Comparison of ENCODE assay signal across 10 cellular contexts in the genomic region with DNA sequence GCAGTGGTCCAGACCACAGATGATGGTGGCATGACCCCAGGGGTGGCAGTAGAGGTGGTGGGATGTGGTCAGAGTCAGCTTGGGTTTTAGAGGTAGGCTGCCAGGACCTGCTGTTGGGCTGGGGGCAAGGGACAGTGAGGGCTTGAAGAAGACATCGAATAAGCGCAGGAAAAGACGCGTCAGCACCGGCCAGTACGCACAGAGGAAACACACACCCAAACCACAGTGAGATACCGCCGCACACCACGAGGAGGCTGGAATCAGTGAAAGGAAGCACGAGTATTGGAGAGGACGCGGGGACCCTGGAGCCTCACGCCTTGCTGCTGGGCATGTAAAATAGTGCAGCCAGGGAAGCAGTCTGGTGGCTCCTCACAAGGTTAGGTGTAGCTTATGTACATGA. TPM values are rescaled to one million over a fixed set of nuclear protein-coding genes. Genes with fewer than 3 reads are reported as not detected.
DNase-seq lines count a peak whose midpoint lies in the region; TF ChIP-seq lines count a peak whose summit lies in the region.
"Had no signal": no experiment of that assay in that cellular context is flagged by ENCODE, and none has a peak within 500 bp of the region (broad histone marks: within the 10 kb centered on the region; RNA-seq: fewer than 3 reads in every experiment).

No MANE protein-coding gene starts in this region.

- H3K4me3 Mint-ChIP-seq in brain, result peak overlapping the region in 3 of 5 experiments; percentile 60 to 74 (median 68)

- H3K4me1 Mint-ChIP-seq in brain, result peaks cover 62% of the 10 kb centered on the region

- no peaks in the 10 kb centered on the region for H3K27me3 Mint-ChIP-seq in brain

- peaks cover 0 to 38% (median 0%) of the 10 kb centered on the region in 5 experiments for H3K9me3 Mint-ChIP-seq in brain

- no peak for TF ChIP-seq CTCF in brain (conservative IDR thresholded peaks at IDR 0.05)

- peak overlapping the region; percentile 58 to 95 (median 65) for H3K27ac Mint-ChIP-seq in brain

- H3K36me3 Mint-ChIP-seq in brain, result peaks cover 4% of the 10 kb centered on the region

- DNase-seq in DMS53 (lab: John Stamatoyannopoulos, UW), result peak; percentile 47
- DNase-seq in DMS53 treated with DMSO at 0.1 percent for 48 hours (lab: John Stamatoyannopoulos, UW; ENCODE audit: unreplicated experiment), result no peak
- DNase-seq in activated CD4-positive, alpha-beta T cell treated with anti-CD3 and anti-CD28 coated beads, Interleukin-2, amount 50 U/mL, for 1 hour, result peak; percentile 46
- peak; percentile 27 for DNase-seq in stimulated activated CD4-positive, alpha-beta T cell treated with anti-CD3 and anti-CD28 coated beads, Interleukin-4, amount 100 ng/mL, for 24 hours
- DNase-seq in GM03348 (ENCODE audit: low spot score), result no peak
- DNase-seq in NCI-H446 (lab: John Stamatoyannopoulos, UW), result no peak
- no peak for DNase-seq in NCI-H2107 treated with DMSO at 0.1 percent for 48 hours (lab: John Stamatoyannopoulos, UW; ENCODE audit: unreplicated experiment)
- DNase-seq: NCI-H2227 treated with DMSO at 0.1 percent for 48 hours, trophoblast cell had no signal

RNA-seq across cellular contexts. Expression of gene PDZD4, which starts 13.5 kb away (rescaled TPM):
- polyA plus RNA-seq in brain (ENCODE audit: insufficient read depth, low read depth, low replicate concordance), result 128 TPM

RNA-seq across cellular contexts. Expression of gene SSR4, which starts 22.4 kb away (rescaled TPM):
- 365 TPM for polyA plus RNA-seq in brain (ENCODE audit: insufficient read depth, low read depth, low replicate concordance)

RNA-seq across cellular contexts. Expression of gene IDH3G, which starts 22.6 kb away (rescaled TPM):
- 102 TPM for polyA plus RNA-seq in brain (ENCODE audit: insufficient read depth, low read depth, low replicate concordance)

RNA-seq across cellular contexts. Expression of gene SRPK3, which starts 36.0 kb away (rescaled TPM):
- 15.6 TPM for polyA plus RNA-seq in brain (ENCODE audit: insufficient read depth, low read depth, low replicate concordance)

RNA-seq across cellular contexts. Expression of gene PLXNB3, which starts 52.8 kb away (rescaled TPM):
- polyA plus RNA-seq in brain (ENCODE audit: insufficient read depth, low read depth, low replicate concordance), result 38.0 TPM

Comparison
In these comparisons a context has a peak if more than half of its experiments do, and no peak if none do; other contexts are left out.
1. DNase-seq: peak in DMS53 (single experiment), activated CD4-positive, alpha-beta T cell treated with anti-CD3 and anti-CD28 coated beads, Interleukin-2, amount 50 U/mL, for 1 hour (single experiment) and stimulated activated CD4-positive, alpha-beta T cell treated with anti-CD3 and anti-CD28 coated beads, Interleukin-4, amount 100 ng/mL, for 24 hours (single experiment); none in DMS53 treated with DMSO at 0.1 percent for 48 hours (single experiment), GM03348 (single experiment), NCI-H446 (0 of 2) and NCI-H2107 treated with DMSO at 0.1 percent for 48 hours (single experiment).